In genomic region chr1:114093624-114094302, GRCh38 we compare ENCODE assay signal across 10 cellular contexts. TPM values are rescaled to one million over a fixed set of nuclear protein-coding genes. Genes with fewer than 3 reads are reported as not detected.
DNase-seq lines count a peak whose midpoint lies in the region; ATAC-seq and TF ChIP-seq lines count a peak whose summit lies in the region.
"Had no signal": no experiment of that assay in that cellular context is flagged by ENCODE, and none has a peak within 500 bp of the region (broad histone marks: within the 10 kb centered on the region; RNA-seq: fewer than 3 reads in every experiment).

No MANE protein-coding gene starts in this region.

- intact Hi-C loops in left ventricle myocardium inferior (cut with micrococcal nuclease) (no loop called here), cardiac septum (cut with DNase I) (no loop called here), PC-3 (cut with micrococcal nuclease) (loop anchor here (5.0 kb wide), 2 partner anchors 61 to 116 kb away; partner anchors contain the start of gene OLFML3)

- H3K36me3 ChIP-seq in left ventricle myocardium inferior, result no peaks in the 10 kb centered on the region
- H3K36me3 ChIP-seq in PC-3 (ENCODE audit: low read depth, low read length), result no peaks in the 10 kb centered on the region
- H3K36me3 ChIP-seq in urinary bladder (ENCODE audit: insufficient read depth), result no peaks in the 10 kb centered on the region
- H3K36me3 ChIP-seq: BLaER1 had no signal

- peak overlapping the region; percentile 44 for H2AFZ ChIP-seq in PC-3 (ENCODE audit: low read length)

- no peaks in the 10 kb centered on the region for H3K4me1 ChIP-seq in left ventricle myocardium inferior
- H3K4me1 ChIP-seq in PC-3 (ENCODE audit: insufficient read depth, low read length), result peaks cover 45% of the 10 kb centered on the region
- peaks cover 19% of the 10 kb centered on the region for H3K4me1 ChIP-seq in foreskin keratinocyte
- H3K4me1 ChIP-seq in urinary bladder (ENCODE audit: insufficient read depth), result no peaks in the 10 kb centered on the region
- H3K4me1 ChIP-seq: BLaER1 had no signal

- peak overlapping the region; percentile 57 for H3K9ac ChIP-seq in PC-3 (ENCODE audit: low read length)
- H3K9ac ChIP-seq: BLaER1 had no signal

- H3K9me3 ChIP-seq in left ventricle myocardium inferior (replicated peaks), result no peaks in the 10 kb centered on the region
- H3K9me3 ChIP-seq in PC-3 (ENCODE audit: low read length), result no peaks in the 10 kb centered on the region
- H3K9me3 ChIP-seq: BLaER1 had no signal

- H3K9me2 ChIP-seq in PC-3 (replicated peaks; ENCODE audit: low read length), result no peaks in the 10 kb centered on the region

- no peak for DNase-seq in left ventricle myocardium inferior
- DNase-seq in cardiac septum (ENCODE audit: low spot score), result no peak
- DNase-seq in PC-3, result peak; percentile 89
- DNase-seq in foreskin keratinocyte, result peak; percentile 62 to 77
- DNase-seq in NCI-H1436 (lab: John Stamatoyannopoulos, UW), result no peak
- no peak for DNase-seq in GM13977 (ENCODE audit: low spot score)

- ATAC-seq in PC-3 (peak; percentile 71), foreskin keratinocyte (peak; percentile 67), GM21360 (IDR thresholded peaks at IDR 0.05; ENCODE audit: unreplicated experiment) (no peak)

- in situ Hi-C loops in GM13977 (cut with MboI; ENCODE audit: low pct_unique_long_range_greater_than_20kb, low sequenced_read_pairs, unreplicated experiment), result no loop called here

- peaks cover 11% of the 10 kb centered on the region for H3K27me3 ChIP-seq in left ventricle myocardium inferior (ENCODE audit: low read depth)
- no peaks in the 10 kb centered on the region for H3K27me3 ChIP-seq in PC-3 (ENCODE audit: low read length)
- peaks cover 14% of the 10 kb centered on the region for H3K27me3 ChIP-seq in foreskin keratinocyte
- H3K27me3 ChIP-seq: BLaER1 had no signal

- TF ChIP-seq CTCF in left ventricle myocardium inferior (IDR thresholded peaks at IDR 0.05; ENCODE audit: borderline replicate concordance) (peak; percentile 21), PC-3 (conservative IDR thresholded peaks at IDR 0.05; ENCODE audit: low read depth, low read length) (peak; percentile 71), foreskin keratinocyte (conservative IDR thresholded peaks at IDR 0.05) (peak; percentile 73), GM13977 (IDR thresholded peaks at IDR 0.05; ENCODE audit: extremely low read depth, insufficient read depth, missing control alignments) (no peak)

- H3K4me2 ChIP-seq in PC-3 (ENCODE audit: low read length), result peak overlapping the region; percentile 71
- H3K4me2 ChIP-seq: BLaER1 had no signal

- CTCF ChIA-PET in PC-3 (lab: Charles Lee), result no interaction called here

- H3K4me3 ChIP-seq in left ventricle myocardium inferior, result no peak overlapping the region
- H3K4me3 ChIP-seq in PC-3 (ENCODE audit: low read length), result peak overlapping the region; percentile 24; the same call in 1 of the 2 replicates
- no peak overlapping the region for H3K4me3 ChIP-seq in urinary bladder (ENCODE audit: low read depth, low read length)
- H3K4me3 ChIP-seq: BLaER1 had no signal

- no peaks in the 10 kb centered on the region for H3K79me2 ChIP-seq in PC-3 (ENCODE audit: low read length)

- peaks cover 3% of the 10 kb centered on the region for H3F3A ChIP-seq in PC-3 (ENCODE audit: low read length, unreplicated experiment)

- no TSS peak for BruUV-seq in PC-3 (replicated peaks; lab: Mats Ljungman, UMichigan)

- H4K20me1 ChIP-seq in PC-3 (ENCODE audit: low read length), result no peaks in the 10 kb centered on the region
- H4K20me1 ChIP-seq: BLaER1 had no signal

- POLR2A ChIA-PET in PC-3 (lab: Charles Lee; ENCODE audit: unreplicated experiment), result no interaction called here

- 67% methylated on average over 4 of the region's 4 CpGs for WGBS in urinary bladder

- H3K27ac ChIP-seq in left ventricle myocardium inferior (replicated peaks) (no peak overlapping the region), PC-3 (ENCODE audit: low read length) (peak overlapping the region; percentile 93), foreskin keratinocyte (peak overlapping the region; percentile 10), urinary bladder (ENCODE audit: low read depth) (peak overlapping the region; percentile 41)
- H3K27ac ChIP-seq: BLaER1 had no signal

RNA-seq across cellular contexts. Expression of gene SYT6, which starts 59.9 kb away (rescaled TPM):
- total RNA-seq in left ventricle myocardium inferior (not detected), cardiac septum (0.22 TPM), PC-3 (2014; rRNA removed) (not detected in 2 replicates), foreskin keratinocyte (not detected in 2 replicates), urinary bladder (0.37 TPM)
- polyA plus RNA-seq in foreskin keratinocyte (not detected in 2 replicates), urinary bladder (0.14 TPM)
- total RNA-seq: mesenteric fat pad had no signal

Comparison
In these comparisons a context has a peak if more than half of its experiments do, and no peak if none do; other contexts are left out.
1. DNase-seq: peak in PC-3 (single experiment) and foreskin keratinocyte (2 of 2); none in left ventricle myocardium inferior (single experiment), cardiac septum (single experiment), NCI-H1436 (single experiment) and GM13977 (single experiment).